ENCODE assay signal across 8 cellular contexts in genomic region chr19:39125554-39126311, GRCh38. TPM values are rescaled to one million over a fixed set of nuclear protein-coding genes. Genes with fewer than 3 reads are reported as not detected.
DNase-seq lines count a peak whose midpoint lies in the region; ATAC-seq and TF ChIP-seq lines count a peak whose summit lies in the region.

Gene PAK4, plus strand, starts transcription at chr19:39125786. Its CDS starts 43,768 bp downstream, at chr19:39169554.

- H3K79me2 ChIP-seq in smooth muscle cell (ENCODE audit: low read depth) = peaks cover 51% of the 10 kb centered on the region

- no peaks in the 10 kb centered on the region for H3K9me3 Mint-ChIP-seq in WTC11

- H3K4me2 ChIP-seq in smooth muscle cell = peak within 1 kb of the TSS; percentile 97

- H3K9ac ChIP-seq in smooth muscle cell (ENCODE audit: low read depth) = peak within 1 kb of the TSS; percentile 88

- peak within 1 kb of the TSS; percentile 90 for H3K4me3 ChIP-seq in AG04449 (ENCODE audit: low read depth, low read length)
- H3K4me3 ChIP-seq in cardiac fibroblast (replicated peaks in 1 of 2; ENCODE audit: low read depth in 2 of 2, low read length in 2 of 2) = peak within 1 kb of the TSS; percentile 78 to 82
- peak within 1 kb of the TSS; percentile 94 for H3K4me3 ChIP-seq in smooth muscle cell

- H2AFZ ChIP-seq in smooth muscle cell (ENCODE audit: low read depth) = peak within 1 kb of the TSS; percentile 89

- TF ChIP-seq CTCF in AG04449 (IDR thresholded peaks at IDR 0.05; ENCODE audit: insufficient read depth, low read length, missing control alignments) = no peak
- TF ChIP-seq CTCF in WTC11 (IDR thresholded peaks at IDR 0.05) = no peak
- TF ChIP-seq CTCF in cardiac fibroblast (IDR thresholded peaks at IDR 0.05; ENCODE audit: low read depth, low read length) = no peak
- TF ChIP-seq CTCF in smooth muscle cell (IDR thresholded peaks at IDR 0.05; ENCODE audit: borderline replicate concordance, insufficient read depth, poor library complexity, severe bottlenecking) = no peak

- DNase-seq in AG04449 (ENCODE audit: low read depth, low spot score) (peak; percentile 70), NCI-H226 (peak; percentile 97), WTC11 (ENCODE audit: low spot score) (peak; percentile 98), cardiac fibroblast (ENCODE audit: low read depth in 2 of 2) (peak; percentile 98), iPS-NIHi7 (ENCODE audit: extremely low spot score) (peak; percentile 100), smooth muscle cell (lab: John Stamatoyannopoulos, UW; ENCODE audit: unreplicated experiment) (peak; percentile 87)

- peaks cover 44% of the 10 kb centered on the region for H4K20me1 ChIP-seq in smooth muscle cell (ENCODE audit: low read depth)

- no peaks in the 10 kb centered on the region for H3K27me3 ChIP-seq in smooth muscle cell (ENCODE audit: low read depth)

- no peaks in the 10 kb centered on the region for H3K36me3 ChIP-seq in smooth muscle cell (ENCODE audit: low read depth)

- H3K4me1 Mint-ChIP-seq in WTC11 = peaks cover 34% of the 10 kb centered on the region

- WGBS in smooth muscle cell (ENCODE audit: low lambda C conversion rate) = 1% methylated on average over 37 of the region's 64 CpGs

- peak; percentile 92 for ATAC-seq in GM18907 (IDR thresholded peaks at IDR 0.05; ENCODE audit: unreplicated experiment)
- peak; percentile 89 for ATAC-seq in HG03159 (IDR thresholded peaks at IDR 0.05; ENCODE audit: unreplicated experiment)
- ATAC-seq in WTC11 = peak; percentile 93

- H3K36me3 Mint-ChIP-seq in WTC11 = no peaks in the 10 kb centered on the region

- peak within 1 kb of the TSS; percentile 96 for H3K27ac Mint-ChIP-seq in WTC11

- peaks cover 2% of the 10 kb centered on the region for H3K4me1 ChIP-seq in smooth muscle cell (ENCODE audit: low read depth)

- CTCF ChIA-PET in AG04449 (lab: Yijun Ruan, JAX) = interaction anchor here (1.1 to 2.1 kb wide), 5 partner anchors 15 to 202 kb away, joined by 3 to 10 read pairs (median 4); no protein-coding TSS in a partner anchor
- CTCF ChIA-PET in WTC11 (lab: Charles Lee) = interaction anchor here (0.7 to 1.7 kb wide), 5 partner anchors 62 to 272 kb away, joined by 3 to 6 read pairs (median 3); partner anchors contain the start of gene NCCRP1

- POLR2A ChIA-PET in AG04449 (lab: Yijun Ruan, JAX) (interaction anchor here (0.8 kb wide), 1 partner anchor 310 kb away, joined by 4 read pairs; the partner anchor contains the start of gene RPS16), WTC11 (lab: Charles Lee) (interaction anchor here (0.6 kb wide), 1 partner anchor 283 kb away, joined by 3 read pairs; no protein-coding TSS in a partner anchor)

- no peaks in the 10 kb centered on the region for H3K27me3 Mint-ChIP-seq in WTC11 (ENCODE audit: low read depth)

- no peak within 1 kb of the TSS for H3K27ac ChIP-seq in smooth muscle cell (ENCODE audit: low read depth)

- no peaks in the 10 kb centered on the region for H3K9me3 ChIP-seq in smooth muscle cell (replicated peaks; ENCODE audit: low read depth)

- H3K4me3 Mint-ChIP-seq in WTC11 = peak within 1 kb of the TSS; percentile 96

- no peaks in the 10 kb centered on the region for H3F3A ChIP-seq in smooth muscle cell (ENCODE audit: low read depth)

TF ChIP-seq in WTC11, 78 proteins besides CTCF, POLR2A, EP300 and RAD21 (continues in another document):
- TF ChIP-seq, protein P1, sequence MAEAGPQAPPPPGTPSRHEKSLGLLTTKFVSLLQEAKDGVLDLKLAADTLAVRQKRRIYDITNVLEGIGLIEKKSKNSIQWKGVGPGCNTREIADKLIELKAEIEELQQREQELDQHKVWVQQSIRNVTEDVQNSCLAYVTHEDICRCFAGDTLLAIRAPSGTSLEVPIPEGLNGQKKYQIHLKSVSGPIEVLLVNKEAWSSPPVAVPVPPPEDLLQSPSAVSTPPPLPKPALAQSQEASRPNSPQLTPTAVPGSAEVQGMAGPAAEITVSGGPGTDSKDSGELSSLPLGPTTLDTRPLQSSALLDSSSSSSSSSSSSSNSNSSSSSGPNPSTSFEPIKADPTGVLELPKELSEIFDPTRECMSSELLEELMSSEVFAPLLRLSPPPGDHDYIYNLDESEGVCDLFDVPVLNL (CRISPR knock-in tag; IDR thresholded peaks at IDR 0.05; ENCODE audit: borderline replicate concordance, low read depth) = no peak
- no peak for TF ChIP-seq ZNF425 (CRISPR knock-in tag; conservative IDR thresholded peaks at IDR 0.05)
- TF ChIP-seq NR2C2 (CRISPR knock-in tag; IDR thresholded peaks at IDR 0.05) = peak; percentile 94
- TF ChIP-seq SOX15 (CRISPR knock-in tag; IDR thresholded peaks at IDR 0.05) = no peak
- 0 out of 2 replicates have a peak, but pooled peaks have one; percentile 34 for TF ChIP-seq CREB1 (CRISPR knock-in tag; IDR thresholded peaks at IDR 0.05)
- TF ChIP-seq ATF1 (CRISPR knock-in tag; IDR thresholded peaks at IDR 0.05) = no peak
- TF ChIP-seq CREM (CRISPR knock-in tag; IDR thresholded peaks at IDR 0.05) = no peak
- no peak for TF ChIP-seq ZBTB43 (CRISPR knock-in tag; IDR thresholded peaks at IDR 0.05)
- TF ChIP-seq EMX1 (CRISPR knock-in tag; IDR thresholded peaks at IDR 0.05) = no peak
- no peak for TF ChIP-seq ZNF121 (CRISPR knock-in tag; IDR thresholded peaks at IDR 0.05)
- TF ChIP-seq RELA (CRISPR knock-in tag; IDR thresholded peaks at IDR 0.05; ENCODE audit: borderline replicate concordance) = no peak
- TF ChIP-seq, protein P2, sequence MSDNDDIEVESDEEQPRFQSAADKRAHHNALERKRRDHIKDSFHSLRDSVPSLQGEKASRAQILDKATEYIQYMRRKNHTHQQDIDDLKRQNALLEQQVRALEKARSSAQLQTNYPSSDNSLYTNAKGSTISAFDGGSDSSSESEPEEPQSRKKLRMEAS (CRISPR knock-in tag; IDR thresholded peaks at IDR 0.05) = peak; percentile 55; the same call in 1 of the 2 replicates
- no peak for TF ChIP-seq IRF2 (CRISPR knock-in tag; IDR thresholded peaks at IDR 0.05; ENCODE audit: borderline replicate concordance, low read depth)
- 0 out of 2 replicates have a peak, but pooled peaks have one; percentile 29 for TF ChIP-seq NFE2L1 (CRISPR knock-in tag; IDR thresholded peaks at IDR 0.05)
- TF ChIP-seq ZNF138 (CRISPR knock-in tag; conservative IDR thresholded peaks at IDR 0.05) = no peak
- no peak for TF ChIP-seq ZNF263 (CRISPR knock-in tag; IDR thresholded peaks at IDR 0.05; ENCODE audit: low read depth)
- TF ChIP-seq, protein P3, sequence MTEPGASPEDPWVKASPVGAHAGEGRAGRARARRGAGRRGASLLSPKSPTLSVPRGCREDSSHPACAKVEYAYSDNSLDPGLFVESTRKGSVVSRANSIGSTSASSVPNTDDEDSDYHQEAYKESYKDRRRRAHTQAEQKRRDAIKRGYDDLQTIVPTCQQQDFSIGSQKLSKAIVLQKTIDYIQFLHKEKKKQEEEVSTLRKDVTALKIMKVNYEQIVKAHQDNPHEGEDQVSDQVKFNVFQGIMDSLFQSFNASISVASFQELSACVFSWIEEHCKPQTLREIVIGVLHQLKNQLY (CRISPR knock-in tag; IDR thresholded peaks at IDR 0.05) = no peak
- no peak for TF ChIP-seq HMGA2 (CRISPR knock-in tag; IDR thresholded peaks at IDR 0.05)
- peak; percentile 55; the same call in 1 of the 2 replicates for TF ChIP-seq TEAD1 (CRISPR knock-in tag; IDR thresholded peaks at IDR 0.05)
- TF ChIP-seq SP1 (CRISPR knock-in tag; conservative IDR thresholded peaks at IDR 0.05) = peak; percentile 86

RNA-seq across cellular contexts. Expression of gene PAK4, which starts in this region (rescaled TPM):
- 69.8 to 77.7 TPM (median 73.9 TPM) in 3 replicates for total RNA-seq in WTC11 (2021)
- 9.7 and 11.8 TPM in 2 replicates for total RNA-seq in smooth muscle cell
- polyA plus RNA-seq in smooth muscle cell = 19.1 and 19.9 TPM in 2 replicates
